17 cellular contexts compared by ENCODE assay signal in genomic region chr1:50529510-50529909, GRCh38.
A peak's percentile ranks its signal among the peaks of the same experiment; 100 is the strongest.
DNase-seq lines count a peak whose midpoint lies in the region; ATAC-seq and TF ChIP-seq lines count a peak whose summit lies in the region.
"Had no signal": no experiment of that assay in that cellular context is flagged by ENCODE, and none has a peak within 500 bp of the region (broad histone marks: within the 10 kb centered on the region; RNA-seq: fewer than 3 reads in every experiment).

No MANE protein-coding gene starts in this region.

- H3K18ac ChIP-seq in mesendoderm (ENCODE audit: low read length) = no peak overlapping the region

- H3K4me2 ChIP-seq in GM23338 (no peak overlapping the region), mesendoderm (ENCODE audit: low read length) (no peak overlapping the region)
- H3K4me2 ChIP-seq: BLaER1 had no signal

- H4K8ac ChIP-seq in mesendoderm (ENCODE audit: low read depth, low read length) = no peak overlapping the region

- H3K4me1 ChIP-seq in GM23338 (ENCODE audit: insufficient read depth) (0 out of 2 replicates have a peak, but pooled peaks cover 5% of the 10 kb centered on the region), endodermal cell (ENCODE audit: control insufficient read depth, insufficient read depth, low read length) (peaks cover 9% of the 10 kb centered on the region), mesendoderm (ENCODE audit: control insufficient read depth, low read depth, low read length) (no peaks in the 10 kb centered on the region)
- H3K4me1 ChIP-seq: BLaER1 had no signal

- no peaks in the 10 kb centered on the region for H3K9me2 ChIP-seq in GM23338 (ENCODE audit: insufficient read depth)

- no peaks in the 10 kb centered on the region for H3K27me3 ChIP-seq in GM23338 (ENCODE audit: insufficient read depth)
- no peaks in the 10 kb centered on the region for H3K27me3 ChIP-seq in endodermal cell (ENCODE audit: control insufficient read depth, insufficient read depth, low read length, poor library complexity, severe bottlenecking)
- H3K27me3 ChIP-seq in mesendoderm (ENCODE audit: insufficient read depth, low read length, poor library complexity) = no peaks in the 10 kb centered on the region
- H3K27me3 ChIP-seq: BLaER1 had no signal

- peaks cover 19% of the 10 kb centered on the region for H3K4me1 Mint-ChIP-seq in GM23338
- H3K4me1 Mint-ChIP-seq in endodermal cell = peaks cover 27% of the 10 kb centered on the region
- H3K4me1 Mint-ChIP-seq: CD14-positive monocyte had no signal

- no peaks in the 10 kb centered on the region for H3K27me3 Mint-ChIP-seq in GM23338 (ENCODE audit: insufficient read depth, low read depth, poor library complexity)
- H3K27me3 Mint-ChIP-seq in endodermal cell (ENCODE audit: insufficient read depth) = no peaks in the 10 kb centered on the region
- H3K27me3 Mint-ChIP-seq: CD4-positive, alpha-beta memory T cell had no signal

- no peak overlapping the region for H2AK5ac ChIP-seq in mesendoderm (ENCODE audit: low read length)

- no peak overlapping the region for H2AFZ ChIP-seq in GM23338

- H3K36me3 Mint-ChIP-seq in GM23338 (ENCODE audit: low read depth) = no peaks in the 10 kb centered on the region; the same call in 2 of the 3 replicates
- peaks cover 13% of the 10 kb centered on the region for H3K36me3 Mint-ChIP-seq in endodermal cell (ENCODE audit: low read depth)

- H3K4me3 ChIP-seq in GM23338 (no peak overlapping the region), endodermal cell (ENCODE audit: low read length) (no peak overlapping the region), mesendoderm (ENCODE audit: low read length) (no peak overlapping the region)
- H3K4me3 ChIP-seq: BLaER1 had no signal

- H3K27ac ChIP-seq in GM23338 (ENCODE audit: low read depth) (no peak overlapping the region), endodermal cell (ENCODE audit: low read depth, low read length) (no peak overlapping the region), mesendoderm (ENCODE audit: low read depth, low read length) (no peak overlapping the region)
- H3K27ac ChIP-seq: BLaER1, HL-60 had no signal

- no peaks in the 10 kb centered on the region for H3F3A ChIP-seq in GM23338 (replicated peaks; ENCODE audit: low read depth)

- no peak overlapping the region for H2BK15ac ChIP-seq in mesendoderm (replicated peaks; ENCODE audit: low read depth)

- H4K5ac ChIP-seq in mesendoderm (ENCODE audit: low read length) = no peak overlapping the region

- no peaks in the 10 kb centered on the region for H4K20me1 ChIP-seq in GM23338 (replicated peaks; ENCODE audit: insufficient read depth)
- H4K20me1 ChIP-seq: BLaER1 had no signal

- H3K9me3 ChIP-seq in endodermal cell (ENCODE audit: control insufficient read depth, low read length) = no peaks in the 10 kb centered on the region

- no peak overlapping the region for H3K23ac ChIP-seq in mesendoderm (ENCODE audit: low read length)

- intact Hi-C loops in Right ventricle myocardium superior (cut with DNase I) = no loop called here

- H3K4me3 Mint-ChIP-seq in GM23338 (no peak overlapping the region), endodermal cell (no peak overlapping the region)
- H3K4me3 Mint-ChIP-seq: CD14-positive monocyte; CD4-positive, alpha-beta memory T cell; H9 had no signal

- DNase-seq in GM23338 (ENCODE audit: low spot score) (peak; percentile 6), NCI-H146 (lab: John Stamatoyannopoulos, UW) (peak; percentile 52), endodermal cell (peak; percentile 55), mesendoderm (peak; percentile 21), Right ventricle myocardium superior (no peak), NCI-H1105 (lab: John Stamatoyannopoulos, UW) (no peak), COLO668 (lab: John Stamatoyannopoulos, UW; ENCODE audit: unreplicated experiment) (no peak), Kasumi-1 (lab: John Stamatoyannopoulos, UW) (no peak)
- DNase-seq: 8988T; Calu3; CD4-positive, alpha-beta memory T cell; DMS79 treated with DMSO at 0.1 percent for 48 hours; GF-D8; H9 had no signal

- H3K9me3 Mint-ChIP-seq in GM23338 (no peaks in the 10 kb centered on the region), endodermal cell (no peaks in the 10 kb centered on the region)
- H3K9me3 Mint-ChIP-seq: H9 had no signal

- ATAC-seq in GM23338 = peak; percentile 36; the same call in 2 of the 3 replicates
- ATAC-seq in Right ventricle myocardium superior (ENCODE audit: poor library complexity) = no peak

- TF ChIP-seq CTCF in GM23338 (conservative IDR thresholded peaks at IDR 0.05; ENCODE audit: low read depth in 2 of 2) = no peak
- no peak for TF ChIP-seq CTCF in endodermal cell (conservative IDR thresholded peaks at IDR 0.05)

- H3K27ac Mint-ChIP-seq in GM23338 (no peak overlapping the region), endodermal cell (no peak overlapping the region)
- H3K27ac Mint-ChIP-seq: CD14-positive monocyte; CD4-positive, alpha-beta memory T cell; H9 had no signal

- no peaks in the 10 kb centered on the region for H3K79me1 ChIP-seq in mesendoderm (ENCODE audit: low read length)

- H2BK120ac ChIP-seq in mesendoderm (ENCODE audit: low read depth, low read length) = no peak overlapping the region

- no peak overlapping the region for H3K9ac ChIP-seq in endodermal cell (ENCODE audit: extremely low read depth, low read length, poor library complexity, severe bottlenecking)
- no peak overlapping the region for H3K9ac ChIP-seq in mesendoderm (ENCODE audit: low read length)
- H3K9ac ChIP-seq: BLaER1 had no signal

- H3K36me3 ChIP-seq in GM23338 (ENCODE audit: insufficient read depth) (no peaks in the 10 kb centered on the region), endodermal cell (ENCODE audit: control insufficient read depth, insufficient read depth, low read length) (peaks cover 7% of the 10 kb centered on the region), mesendoderm (ENCODE audit: control insufficient read depth, insufficient read depth, low read length) (no peaks in the 10 kb centered on the region)

- H3K4ac ChIP-seq in mesendoderm (ENCODE audit: low read depth, low read length) = no peak overlapping the region

- no peak overlapping the region for H3K56ac ChIP-seq in mesendoderm (ENCODE audit: low read length)

- no peak overlapping the region for H2BK5ac ChIP-seq in mesendoderm (ENCODE audit: low read length)

- H3K79me2 ChIP-seq in GM23338 (replicated peaks; ENCODE audit: insufficient read depth) (no peaks in the 10 kb centered on the region), mesendoderm (ENCODE audit: control insufficient read depth, insufficient read depth, low read length) (no peaks in the 10 kb centered on the region)

TF ChIP-seq in GM23338, 12 proteins besides CTCF, POLR2A, EP300 and RAD21:
- TF ChIP-seq ZNF462 (CRISPR knock-in tag; IDR thresholded peaks at IDR 0.05) = 0 out of 2 replicates have a peak, but pooled peaks have one; percentile 17
- TF ChIP-seq NANOG (IDR thresholded peaks at IDR 0.05; ENCODE audit: borderline replicate concordance) = no peak

Comparison
In these comparisons a context has a peak if more than half of its experiments do, and no peak if none do; other contexts are left out.
1. DNase-seq: peak in GM23338 (single experiment), NCI-H146 (single experiment), endodermal cell (single experiment) and mesendoderm (single experiment); none in Right ventricle myocardium superior (single experiment), NCI-H1105 (single experiment), COLO668 (single experiment) and Kasumi-1 (0 of 2).